8 cellular contexts compared by ENCODE assay signal in the genomic region with DNA sequence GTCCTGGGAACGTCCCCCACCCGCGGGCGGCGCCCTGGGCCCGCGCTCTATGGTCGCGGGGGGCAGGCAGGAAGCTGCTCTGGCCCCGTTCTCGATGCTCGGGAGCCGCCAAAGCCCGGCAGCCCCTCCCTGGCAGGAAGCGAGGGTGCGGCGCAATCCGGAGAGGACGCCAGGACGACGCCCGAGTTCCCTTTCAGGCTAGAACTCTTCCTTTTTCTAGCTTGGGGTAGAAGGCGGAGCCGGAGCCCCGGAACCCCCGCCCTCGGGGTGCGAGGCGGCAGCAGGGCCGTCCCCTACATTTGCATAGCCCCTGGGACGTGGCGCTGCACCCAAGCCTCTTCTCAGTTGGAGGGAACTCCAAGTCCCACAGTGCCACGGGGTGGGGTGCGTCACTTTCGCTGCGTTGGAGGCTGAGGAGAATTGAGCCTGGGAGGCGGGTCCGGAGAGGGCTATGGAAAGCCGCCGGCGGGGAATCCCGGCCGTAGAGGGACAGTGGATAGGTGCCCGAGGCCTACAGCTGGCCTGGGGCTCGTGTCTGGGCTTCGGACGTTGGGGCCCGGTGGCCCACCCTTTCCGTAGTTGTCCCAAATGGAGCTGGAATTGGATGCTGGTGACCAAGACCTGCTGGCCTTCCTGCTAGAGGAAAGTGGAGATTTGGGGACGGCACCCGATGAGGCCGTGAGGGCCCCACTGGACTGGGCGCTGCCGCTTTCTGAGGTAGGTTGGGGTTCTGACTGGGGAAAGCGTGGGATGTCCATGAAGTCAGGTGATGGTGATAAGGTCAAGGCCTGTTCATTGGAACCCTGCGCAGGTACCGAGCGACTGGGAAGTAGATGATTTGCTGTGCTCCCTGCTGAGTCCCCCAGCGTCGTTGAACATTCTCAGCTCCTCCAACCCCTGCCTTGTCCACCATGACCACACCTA. TPM values are rescaled to one million over a fixed set of nuclear protein-coding genes. Genes with fewer than 3 reads are reported as not detected.
DNase-seq lines count a peak whose midpoint lies in the region; ATAC-seq and TF ChIP-seq lines count a peak whose summit lies in the region.

A gene with protein sequence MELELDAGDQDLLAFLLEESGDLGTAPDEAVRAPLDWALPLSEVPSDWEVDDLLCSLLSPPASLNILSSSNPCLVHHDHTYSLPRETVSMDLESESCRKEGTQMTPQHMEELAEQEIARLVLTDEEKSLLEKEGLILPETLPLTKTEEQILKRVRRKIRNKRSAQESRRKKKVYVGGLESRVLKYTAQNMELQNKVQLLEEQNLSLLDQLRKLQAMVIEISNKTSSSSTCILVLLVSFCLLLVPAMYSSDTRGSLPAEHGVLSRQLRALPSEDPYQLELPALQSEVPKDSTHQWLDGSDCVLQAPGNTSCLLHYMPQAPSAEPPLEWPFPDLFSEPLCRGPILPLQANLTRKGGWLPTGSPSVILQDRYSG (plus strand): TSS at position 482 of the 924 bp plus-strand sequence. CDS start 107 bp downstream, at position 589.
Gene TLN1, minus strand, starts transcription at position 11 of the 924 bp plus-strand sequence. CDS start 6,501 bp downstream, outside the sequence.

- H3K27me3 ChIP-seq in DND-41 (ENCODE audit: insufficient read depth, low read length, poor library complexity) (no peaks in the 10 kb centered on the region), Peyer's patch (no peaks in the 10 kb centered on the region), muscle layer of duodenum (ENCODE audit: low read depth, low read length) (no peaks in the 10 kb centered on the region)

- H3K4me1 ChIP-seq in DND-41 (ENCODE audit: insufficient read depth, low read length) (peaks cover 54% of the 10 kb centered on the region), Peyer's patch (peaks cover 7 to 52% (median 22%) of the 10 kb centered on the region in 4 donors), muscle layer of duodenum (ENCODE audit: control insufficient read depth in 1 of 2, insufficient read depth in 2 of 2, low read length in 2 of 2) (peaks cover 33 to 51% of the 10 kb centered on the region in 2 donors)

- ATAC-seq in DND-41 (ENCODE audit: insufficient read depth, low read depth) (peak; percentile 91), GM21786 (IDR thresholded peaks at IDR 0.05; ENCODE audit: unreplicated experiment) (peak; percentile 78), esophagus mucosa (peak; percentile 92)

- peaks cover 59% of the 10 kb centered on the region for H3K79me2 ChIP-seq in DND-41 (ENCODE audit: insufficient read depth, low read length)

- peak; percentile 98 for DNase-seq in DND-41
- peak; percentile 96 to 99 (median 98) for DNase-seq in Peyer's patch
- DNase-seq in activated T-cell treated with anti-CD3 and anti-CD28 coated beads, Interleukin-2, amount 50 U/mL, for 48 hours, result peak; percentile 97 to 98
- peak; percentile 93 to 98 for DNase-seq in stimulated activated CD8-positive, alpha-beta memory T cell treated with anti-CD3 and anti-CD28 coated beads, Interleukin-7, amount 100 ng/mL, for 48 hours (ENCODE audit: extremely low read depth in 1 of 2, low read depth in 1 of 2)

- peak within 1 kb of the TSS; percentile 93 for H3K4me2 ChIP-seq in DND-41 (ENCODE audit: insufficient read depth, low read length)

- H3K4me3 ChIP-seq in DND-41 (ENCODE audit: low read depth in 1 of 2, low read length in 2 of 2) (peak within 1 kb of the TSS; percentile 94 to 95), Peyer's patch (peak within 1 kb of the TSS; percentile 64 to 92 (median 72)), muscle layer of duodenum (ENCODE audit: low read depth in 1 of 2, low read length in 2 of 2) (peak within 1 kb of the TSS; percentile 77 to 90)

- TF ChIP-seq POLR2A in Peyer's patch (IDR thresholded peaks at IDR 0.05), result peak; percentile 80 to 89

- H4K20me1 ChIP-seq in DND-41 (ENCODE audit: insufficient read depth, low read length), result peaks cover 33% of the 10 kb centered on the region

- H3K9ac ChIP-seq in DND-41 (ENCODE audit: low read depth, low read length), result peak within 1 kb of the TSS; percentile 74

- no peaks in the 10 kb centered on the region for H3K9me3 ChIP-seq in DND-41 (ENCODE audit: insufficient read depth, low read length, severe bottlenecking)
- no peaks in the 10 kb centered on the region for H3K9me3 ChIP-seq in KOPT-K1 (ENCODE audit: insufficient read depth, low read length, poor library complexity, severe bottlenecking)
- no peaks in the 10 kb centered on the region for H3K9me3 ChIP-seq in Peyer's patch
- no peaks in the 10 kb centered on the region for H3K9me3 ChIP-seq in muscle layer of duodenum (ENCODE audit: control insufficient read depth in 1 of 2, low read length in 2 of 2)

- H3K27ac ChIP-seq in DND-41 (ENCODE audit: low read length) (peak within 1 kb of the TSS; percentile 76), KOPT-K1 (ENCODE audit: low read depth, low read length, poor library complexity, severe bottlenecking) (peak within 1 kb of the TSS; percentile 81), Peyer's patch (peak within 1 kb of the TSS; percentile 94 to 100 (median 96)), muscle layer of duodenum (ENCODE audit: low read length) (peak within 1 kb of the TSS; percentile 97)

- H3K36me3 ChIP-seq in DND-41 (ENCODE audit: insufficient read depth, low read length), result peaks cover 47% of the 10 kb centered on the region
- peaks cover 29% of the 10 kb centered on the region for H3K36me3 ChIP-seq in KOPT-K1 (ENCODE audit: insufficient read depth, low read length)
- H3K36me3 ChIP-seq in Peyer's patch, result peaks cover 0 to 31% (median 0%) of the 10 kb centered on the region in 3 donors
- peaks cover 28 to 29% of the 10 kb centered on the region in 2 donors for H3K36me3 ChIP-seq in muscle layer of duodenum (ENCODE audit: control insufficient read depth in 1 of 2, insufficient read depth in 2 of 2, low read length in 2 of 2)

- H2AFZ ChIP-seq in DND-41 (ENCODE audit: low read depth, low read length), result peak within 1 kb of the TSS; percentile 71

- TF ChIP-seq CTCF in DND-41 (IDR thresholded peaks at IDR 0.05; ENCODE audit: borderline replicate concordance, extremely low read depth, low read length, poor library complexity, severe bottlenecking) (peak; percentile 39), Peyer's patch (IDR thresholded peaks at IDR 0.05) (peak in 1 of 6 experiments; percentile 15)

RNA-seq across cellular contexts. Expression of the first gene that starts in this region (rescaled TPM):
- total RNA-seq in Peyer's patch, result 10 to 100 TPM; 19.8 to 34.3 (median 28.5) TPM
- 15.1 TPM for total RNA-seq in esophagus mucosa

RNA-seq across cellular contexts. Expression of gene TLN1, which starts in this region (rescaled TPM):
- total RNA-seq in Peyer's patch (100 to 1,000 TPM; 129 to 262 (median 188) TPM), esophagus mucosa (84.6 TPM)

Comparison
In these comparisons a context has a peak if more than half of its experiments do, and no peak if none do; other contexts are left out.
1. Peak in every context shown above with its lines: DNase-seq, ATAC-seq, H3K4me3 ChIP-seq and H3K27ac ChIP-seq.